ENCODE assay signal across 9 cellular contexts in the genomic region with DNA sequence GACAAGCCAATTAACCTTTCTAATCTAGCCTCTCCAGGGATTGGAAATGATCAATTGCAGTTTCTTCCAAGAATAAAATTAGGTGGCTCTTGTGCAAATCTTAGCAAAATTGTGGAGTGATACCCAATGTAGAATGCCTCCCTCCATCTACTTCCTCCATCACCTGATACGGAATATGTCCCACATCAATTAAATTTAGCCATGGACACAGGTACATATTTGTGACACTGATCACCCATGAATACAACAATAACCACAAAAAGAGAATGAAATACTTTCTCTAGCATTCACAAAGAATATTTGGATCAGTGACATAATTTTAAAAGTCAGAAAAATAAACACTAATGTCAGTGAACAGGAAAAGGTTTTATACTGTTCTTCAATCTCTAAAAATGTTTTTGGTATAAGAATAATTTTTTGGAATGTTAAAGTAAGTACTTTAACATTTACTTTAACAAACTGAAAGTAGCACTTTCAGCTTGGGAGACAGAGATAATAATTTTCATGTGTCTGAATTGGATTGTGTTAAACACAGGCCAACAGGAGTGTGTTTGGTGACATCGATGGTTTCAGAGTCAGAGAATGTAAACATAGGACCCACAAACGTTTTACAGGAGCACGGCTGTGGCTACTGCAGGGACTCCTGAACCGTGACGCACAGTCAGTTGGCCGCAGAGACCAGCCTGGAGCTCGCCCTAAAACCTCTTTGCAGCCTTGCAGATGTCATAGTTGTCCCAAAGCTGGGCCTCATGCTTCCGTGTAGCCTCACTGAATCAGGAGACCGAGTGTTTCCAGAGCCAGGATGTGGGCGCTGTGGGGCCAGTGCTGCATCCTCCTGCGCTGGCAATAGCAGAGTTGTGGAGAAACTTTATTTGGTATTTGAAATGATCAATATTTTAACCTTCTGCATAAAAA. TPM values are rescaled to one million over a fixed set of nuclear protein-coding genes. Genes with fewer than 3 reads are reported as not detected.
A peak's percentile ranks its signal among the peaks of the same experiment; 100 is the strongest.
DNase-seq lines count a peak whose midpoint lies in the region; ATAC-seq and TF ChIP-seq lines count a peak whose summit lies in the region.
"Had no signal": no experiment of that assay in that cellular context is flagged by ENCODE, and none has a peak within 500 bp of the region (broad histone marks: within the 10 kb centered on the region; RNA-seq: fewer than 3 reads in every experiment).

No MANE protein-coding gene starts in this region.

- peaks cover 47% of the 10 kb centered on the region for H3K27me3 Mint-ChIP-seq in CD4-positive, alpha-beta T cell

- no peaks in the 10 kb centered on the region for H3K9me3 ChIP-seq in CD4-positive, alpha-beta T cell (ENCODE audit: control insufficient read depth, low read length)

- TF ChIP-seq CTCF in CD4-positive, alpha-beta T cell (IDR thresholded peaks at IDR 0.05) = no peak
- no peak for TF ChIP-seq CTCF in cardiac fibroblast (IDR thresholded peaks at IDR 0.05; ENCODE audit: low read depth, low read length)

- no peak overlapping the region for H3K27ac Mint-ChIP-seq in CD4-positive, alpha-beta T cell

- DNase-seq in CD4-positive, alpha-beta T cell = no peak
- DNase-seq in cardiac fibroblast (ENCODE audit: low read depth in 2 of 2) = peak; percentile 44 to 47
- DNase-seq in stimulated activated CD8-positive, alpha-beta memory T cell treated with anti-CD3 and anti-CD28 coated beads, Interleukin-4, amount 100 ng/mL, for 48 hours = peak; percentile 28
- DNase-seq in nucleus accumbens (lab: John Stamatoyannopoulos, UW) = no peak
- no peak for DNase-seq in NCI-H146 (lab: John Stamatoyannopoulos, UW)
- DNase-seq in NCI-H1436 treated with DMSO at 0.1 percent for 48 hours (lab: John Stamatoyannopoulos, UW) = no peak

- H3K9me3 Mint-ChIP-seq in CD4-positive, alpha-beta T cell = no peaks in the 10 kb centered on the region

- H3K4me1 Mint-ChIP-seq in CD4-positive, alpha-beta T cell (ENCODE audit: low read depth) = no peaks in the 10 kb centered on the region

- ATAC-seq in CD4-positive, alpha-beta T cell (ENCODE audit: poor library complexity) = peak; percentile 54
- ATAC-seq in GM19452 (IDR thresholded peaks at IDR 0.05; ENCODE audit: unreplicated experiment) = peak; percentile 81
- peak; percentile 76 for ATAC-seq in HG03469 (IDR thresholded peaks at IDR 0.05; ENCODE audit: unreplicated experiment)

- CTCF ChIA-PET in CD4-positive, alpha-beta T cell (lab: Charles Lee) = no interaction called here

- no peak overlapping the region for H3K4me3 Mint-ChIP-seq in CD4-positive, alpha-beta T cell

- intact Hi-C loops in CD4-positive, alpha-beta T cell (cut with DNase I, micrococcal nuclease) = no loop called here

- POLR2A ChIA-PET in CD4-positive, alpha-beta T cell (lab: Charles Lee) = no interaction called here

- H3K27me3 ChIP-seq in CD4-positive, alpha-beta T cell (ENCODE audit: control insufficient read depth, insufficient read depth, low read length) = peaks cover 31% of the 10 kb centered on the region

- no peaks in the 10 kb centered on the region for H3K36me3 Mint-ChIP-seq in CD4-positive, alpha-beta T cell (ENCODE audit: low read depth)

- H3K27ac ChIP-seq in CD4-positive, alpha-beta T cell (ENCODE audit: low read depth, low read length) = no peak overlapping the region
- H3K27ac ChIP-seq: epithelial cell of prostate had no signal

- no peak overlapping the region for H3K4me3 ChIP-seq in cardiac fibroblast (replicated peaks in 1 of 2; ENCODE audit: low read depth in 2 of 2, low read length in 2 of 2)

RNA-seq across cellular contexts. Expression of a gene that starts 7.2 kb away (rescaled TPM):
- 1 to 10 TPM in 1 of 2 experiments, under 1 TPM in 1; 0.91 to 1.1 TPM for total RNA-seq in CD4-positive, alpha-beta T cell

Comparison
In these comparisons a context has a peak if more than half of its experiments do, and no peak if none do; other contexts are left out.
1. DNase-seq: peak in cardiac fibroblast (2 of 2) and stimulated activated CD8-positive, alpha-beta memory T cell treated with anti-CD3 and anti-CD28 coated beads, Interleukin-4, amount 100 ng/mL, for 48 hours (single experiment); none in CD4-positive, alpha-beta T cell (0 of 10), nucleus accumbens (0 of 56), NCI-H146 (single experiment) and NCI-H1436 treated with DMSO at 0.1 percent for 48 hours (single experiment).
2. Peak in every context shown above with its lines, with median percentiles within 50 percentile points of each other: ATAC-seq.